25 cellular contexts compared by ENCODE assay signal in genomic region chr18:57443716-57444115, GRCh38. TPM values are rescaled to one million over a fixed set of nuclear protein-coding genes. Genes with fewer than 3 reads are reported as not detected.
"Had no signal": no experiment of that assay in that cellular context is flagged by ENCODE, and none has a peak within 500 bp of the region (broad histone marks: within the 10 kb centered on the region; RNA-seq: fewer than 3 reads in every experiment).

No MANE protein-coding gene starts in this region.

- H2AFZ ChIP-seq: neural progenitor cell had no signal

- FAIRE-seq: astrocyte, endothelial cell of umbilical vein, kidney had no signal

- H3K4me3 ChIP-seq: heart left ventricle, lung, neural progenitor cell, spleen, tibial nerve had no signal

- ATAC-seq: activated CD8-positive, alpha-beta T cell treated with anti-CD3 and anti-CD28 coated beads for 36 hours; activated T-cell treated with anti-CD3 and anti-CD28 coated beads, Interleukin-2, amount 50 U/mL, for 4 hours; activated T-helper 17 cell treated with anti-CD3 and anti-CD28 coated beads, Interleukin-2, amount 50 U/mL, for 72 hours; heart left ventricle; natural killer cell had no signal

- DNase-seq: activated B cell treated with CpG ODN at 0.5 μM for 24 hours; activated CD4-positive, alpha-beta T cell treated with anti-CD3 and anti-CD28 coated beads, Interleukin-2, amount 50 U/mL, for 1 hour; activated CD8-positive, alpha-beta T cell treated with anti-CD3 and anti-CD28 coated beads for 36 hours; activated gamma-delta T cell treated with Interleukin-2 at 50 U/mL for 16 hours; activated naive CD4-positive, alpha-beta T cell treated with anti-CD3 and anti-CD28 coated beads, Interleukin-2, amount 50 U/mL, for 16 hours; activated T-cell treated with anti-CD3 and anti-CD28 coated beads, Interleukin-2, amount 50 U/mL, for 4 hours; amniotic stem cell; brain microvascular endothelial cell; cortex of kidney; heart left ventricle; hypothalamus; immature natural killer cell; kidney; mesendoderm; natural killer cell; spleen; stimulated activated naive CD4-positive, alpha-beta T cell; T-helper 2 cell had no signal

- H3K27ac ChIP-seq: brain microvascular endothelial cell, heart left ventricle, neural progenitor cell, spleen, tibial nerve had no signal

- H3K9me3 ChIP-seq: heart left ventricle, spleen, tibial nerve had no signal

- H3K36me3 ChIP-seq: brain microvascular endothelial cell, heart left ventricle, neural progenitor cell, spleen, tibial nerve had no signal

RNA-seq across cellular contexts. Expression of gene ONECUT2, which starts 8.5 kb away (rescaled TPM):
- total RNA-seq: activated B cell treated with CpG ODN at 0.5 μM for 24 hours; activated CD8-positive, alpha-beta T cell treated with anti-CD3 and anti-CD28 coated beads for 36 hours; mononuclear cell; natural killer cell had no signal
- polyA plus RNA-seq: immature natural killer cell had no signal
